ENCODE assay signal across 8 cellular contexts in the genomic region with DNA sequence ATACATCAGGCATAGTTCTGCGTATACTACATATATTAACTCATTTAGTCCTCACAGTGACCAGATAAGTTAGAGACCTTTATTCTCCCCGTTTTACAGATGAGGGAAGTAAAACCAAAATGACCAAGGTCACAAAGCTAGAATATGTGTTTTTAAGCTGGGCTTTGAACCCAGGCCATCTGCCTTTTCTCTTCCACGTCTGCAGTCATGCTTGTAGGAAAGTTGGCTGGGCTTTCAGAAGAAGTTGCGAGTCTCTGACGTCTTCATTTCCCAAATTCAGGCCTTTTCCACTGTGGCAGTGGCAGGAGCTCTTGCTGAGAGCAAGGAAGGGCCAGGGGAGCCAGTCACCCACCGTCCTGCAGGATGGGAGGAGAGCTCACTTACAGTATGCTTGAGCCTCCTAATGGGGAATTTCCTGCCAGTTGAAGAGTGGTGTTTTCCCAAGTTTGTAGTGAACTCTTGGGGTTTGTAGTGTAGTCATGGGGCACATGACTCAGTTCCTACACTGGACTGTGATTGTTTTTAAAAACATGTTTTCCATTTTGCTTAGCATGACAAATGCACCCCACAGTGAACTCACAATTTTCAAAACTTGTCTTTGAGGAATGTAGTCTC. TPM values are rescaled to one million over a fixed set of nuclear protein-coding genes. Genes with fewer than 3 reads are reported as not detected.
A peak's percentile ranks its signal among the peaks of the same experiment; 100 is the strongest.
DNase-seq lines count a peak whose midpoint lies in the region; ATAC-seq and TF ChIP-seq lines count a peak whose summit lies in the region.

No MANE protein-coding gene starts in this region.

- POLR2A ChIA-PET in activated CD8-positive, alpha-beta T cell treated with anti-CD3 and anti-CD28 coated beads for 36 hours (lab: Charles Lee) = interaction anchor here (1.0 kb wide), 1 partner anchor 25 kb away, joined by 3 read pairs; no protein-coding TSS in a partner anchor

- H3K27ac Mint-ChIP-seq in activated CD8-positive, alpha-beta T cell treated with anti-CD3 and anti-CD28 coated beads for 36 hours = peak overlapping the region; percentile 84

- H3K36me3 Mint-ChIP-seq in activated CD8-positive, alpha-beta T cell treated with anti-CD3 and anti-CD28 coated beads for 36 hours (ENCODE audit: low read depth) = peaks cover 25% of the 10 kb centered on the region

- no peak for TF ChIP-seq CTCF in activated CD8-positive, alpha-beta T cell treated with anti-CD3 and anti-CD28 coated beads for 36 hours (IDR thresholded peaks at IDR 0.05)

- CTCF ChIA-PET in activated CD8-positive, alpha-beta T cell treated with anti-CD3 and anti-CD28 coated beads for 36 hours (lab: Charles Lee) = interaction anchor here (1.0 to 1.5 kb wide), 4 partner anchors 14 to 99 kb away, joined by 3 to 8 read pairs (median 4); no protein-coding TSS in a partner anchor

- ATAC-seq in GM21825 (IDR thresholded peaks at IDR 0.05; ENCODE audit: unreplicated experiment) (peak; percentile 56), Right ventricle myocardium superior (ENCODE audit: poor library complexity) (peak; percentile 41)
- ATAC-seq in activated CD8-positive, alpha-beta T cell treated with anti-CD3 and anti-CD28 coated beads for 36 hours = peak; percentile 86

- H3K27me3 Mint-ChIP-seq in activated CD8-positive, alpha-beta T cell treated with anti-CD3 and anti-CD28 coated beads for 36 hours = no peaks in the 10 kb centered on the region

- DNase-seq in activated CD8-positive, alpha-beta T cell treated with anti-CD3 and anti-CD28 coated beads for 36 hours = peak; percentile 38
- DNase-seq in Right ventricle myocardium superior = no peak
- DNase-seq in renal cortical epithelial cell (ENCODE audit: low read depth) = peak; percentile 94
- DNase-seq in NCI-H82 treated with DMSO at 0.1 percent for 48 hours (lab: John Stamatoyannopoulos, UW; ENCODE audit: unreplicated experiment) = no peak
- no peak for DNase-seq in head of caudate nucleus
- DNase-seq in DMS 273 (lab: John Stamatoyannopoulos, UW; ENCODE audit: unreplicated experiment) = no peak
- no peak for DNase-seq in NK-92 treated with Interleukin-12 subunit alpha and Interleukin-12 subunit beta, amount 100 ng/mL, for 24 hours (lab: John Stamatoyannopoulos, UW)

- H3K4me3 Mint-ChIP-seq in activated CD8-positive, alpha-beta T cell treated with anti-CD3 and anti-CD28 coated beads for 36 hours = no peak overlapping the region

- H3K4me1 Mint-ChIP-seq in activated CD8-positive, alpha-beta T cell treated with anti-CD3 and anti-CD28 coated beads for 36 hours (ENCODE audit: low read depth) = peaks cover 35% of the 10 kb centered on the region

- peaks cover 3% of the 10 kb centered on the region for H3K9me3 Mint-ChIP-seq in activated CD8-positive, alpha-beta T cell treated with anti-CD3 and anti-CD28 coated beads for 36 hours

- intact Hi-C loops in activated CD8-positive, alpha-beta T cell treated with anti-CD3 and anti-CD28 coated beads for 36 hours (cut with micrococcal nuclease) = no loop called here
- intact Hi-C loops in Right ventricle myocardium superior (cut with DNase I) = loop anchor here (5.0 kb wide), 1 partner anchor 51 kb away; no protein-coding TSS in a partner anchor
- intact Hi-C loops in head of caudate nucleus (cut with DNase I) = no loop called here

RNA-seq across cellular contexts. Expression of a gene that starts 34.2 kb away (rescaled TPM):
- total RNA-seq in activated CD8-positive, alpha-beta T cell treated with anti-CD3 and anti-CD28 coated beads for 36 hours = not detected
- total RNA-seq in Right ventricle myocardium superior (not detected), renal cortical epithelial cell (0.45 and 0.52 TPM in 2 replicates)

RNA-seq across cellular contexts. Expression of a gene that starts 51.0 kb away (rescaled TPM):
- 1 to 10 TPM; 6.4 to 6.8 TPM for total RNA-seq in activated CD8-positive, alpha-beta T cell treated with anti-CD3 and anti-CD28 coated beads for 36 hours
- total RNA-seq in Right ventricle myocardium superior (11.1 TPM), renal cortical epithelial cell (9.2 and 23.4 TPM in 2 replicates)

RNA-seq across cellular contexts. Expression of a gene that starts 59.3 kb away (rescaled TPM):
- total RNA-seq in activated CD8-positive, alpha-beta T cell treated with anti-CD3 and anti-CD28 coated beads for 36 hours = 10 to 100 TPM; 11.4 to 12.7 TPM
- total RNA-seq in Right ventricle myocardium superior (19.7 TPM), renal cortical epithelial cell (45.0 and 79.7 TPM in 2 replicates)

Comparison
In these comparisons a context has a peak if more than half of its experiments do, and no peak if none do; other contexts are left out.
1. DNase-seq: peak in activated CD8-positive, alpha-beta T cell treated with anti-CD3 and anti-CD28 coated beads for 36 hours (single experiment) and renal cortical epithelial cell (single experiment); none in Right ventricle myocardium superior (single experiment), NCI-H82 treated with DMSO at 0.1 percent for 48 hours (single experiment), head of caudate nucleus (0 of 42), DMS 273 (single experiment) and NK-92 treated with Interleukin-12 subunit alpha and Interleukin-12 subunit beta, amount 100 ng/mL, for 24 hours (single experiment).
2. Peak in every context shown above with its lines, with median percentiles within 50 percentile points of each other: ATAC-seq.